In the genomic region with DNA sequence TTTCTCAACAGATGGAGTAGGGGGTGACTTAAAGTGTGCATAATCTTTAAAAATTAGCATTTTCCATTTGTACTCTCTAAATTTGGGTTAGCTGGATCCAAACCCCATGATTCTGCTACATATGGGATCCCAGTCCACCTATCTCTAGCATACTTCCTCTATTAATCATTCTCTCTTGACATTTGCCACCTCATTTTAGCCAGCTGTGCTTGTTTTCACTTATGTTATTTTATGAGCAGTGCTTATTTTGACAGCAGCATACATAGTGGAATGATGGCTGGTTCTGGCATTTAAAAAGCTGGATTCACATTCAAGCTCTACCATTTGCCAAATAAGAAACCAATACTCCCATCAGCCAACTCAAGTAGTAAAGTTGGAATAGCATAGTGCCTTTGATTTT, we compare ENCODE assay signal across 11 cellular contexts. TPM values are rescaled to one million over a fixed set of nuclear protein-coding genes. Genes with fewer than 3 reads are reported as not detected.
"Had no signal": no experiment of that assay in that cellular context is flagged by ENCODE, and none has a peak within 500 bp of the region (broad histone marks: within the 10 kb centered on the region; RNA-seq: fewer than 3 reads in every experiment).

No MANE protein-coding gene starts in this region.

- H3K4me2 ChIP-seq: GM23338 had no signal

- H3K9me3 ChIP-seq: HAP-1 had no signal

- FAIRE-seq: H1, H54 had no signal

- H3K4me1 Mint-ChIP-seq: GM23338, H9 had no signal

- ATAC-seq: GM23338, HCT116 had no signal

- H3K36me3 ChIP-seq: HAP-1 had no signal

- H3K4me1 ChIP-seq: HAP-1 had no signal

- DNase-seq: GM23248, GOT3, H7, H9, HCEC 1CT, HFFc6 had no signal

- H3K27ac ChIP-seq: GM23248 had no signal

- H3K4me3 ChIP-seq: GM23248, GM23338, HAP-1 had no signal

- H3K27ac Mint-ChIP-seq: GM23338, HFFc6 had no signal

- H3K9ac ChIP-seq: GM23248 had no signal

- H2AFZ ChIP-seq: GM23248, GM23338 had no signal

- H3K4me3 Mint-ChIP-seq: GM23338, H9, HFFc6 had no signal

RNA-seq across cellular contexts. Expression of a gene that starts 39.5 kb away (rescaled TPM):
- total RNA-seq: GM23338, H1, H7, H9 had no signal
- polyA plus RNA-seq: GM23338, H1 had no signal
